Comparison of ENCODE assay signal across 8 cellular contexts in the genomic region with DNA sequence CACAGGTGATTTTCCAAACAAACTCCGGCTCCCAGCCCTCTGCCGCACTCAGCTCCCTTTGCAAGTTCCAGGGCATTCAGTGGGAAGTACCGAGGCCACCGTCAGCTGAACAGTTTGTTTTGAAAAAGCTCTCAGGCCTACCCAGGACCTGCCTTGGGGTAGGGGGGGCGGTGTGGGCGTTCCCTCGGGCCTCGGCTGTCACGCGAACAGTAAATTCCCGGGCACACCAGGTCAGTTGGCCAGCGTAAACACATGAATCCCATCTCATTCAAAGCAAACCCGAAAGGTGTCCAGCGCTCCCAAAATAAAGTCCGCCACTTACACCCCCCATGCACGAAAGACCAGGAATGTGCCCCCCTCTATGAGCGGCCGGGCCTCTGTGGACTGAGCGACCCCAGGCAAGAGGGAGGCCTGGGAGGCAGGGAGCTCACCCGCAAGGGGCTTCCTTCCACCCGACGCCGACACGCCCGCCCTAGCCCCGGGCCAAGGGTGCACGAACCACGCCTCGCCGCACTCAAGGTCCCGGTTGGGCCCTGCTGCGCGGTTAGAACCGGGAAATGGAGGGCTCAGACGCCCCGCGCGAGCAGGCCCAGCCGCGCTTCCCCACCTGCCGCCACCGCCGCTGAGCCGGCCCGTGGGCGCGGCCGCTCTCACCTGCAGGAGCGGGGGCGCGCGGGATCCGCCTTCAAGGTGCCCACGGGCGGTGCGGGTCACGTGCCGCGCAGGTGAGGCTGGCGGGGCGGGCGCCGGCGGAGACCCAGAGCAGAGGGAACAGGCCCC. TPM values are rescaled to one million over a fixed set of nuclear protein-coding genes. Genes with fewer than 3 reads are reported as not detected.
DNase-seq lines count a peak whose midpoint lies in the region; ATAC-seq and TF ChIP-seq lines count a peak whose summit lies in the region.

A gene with protein sequence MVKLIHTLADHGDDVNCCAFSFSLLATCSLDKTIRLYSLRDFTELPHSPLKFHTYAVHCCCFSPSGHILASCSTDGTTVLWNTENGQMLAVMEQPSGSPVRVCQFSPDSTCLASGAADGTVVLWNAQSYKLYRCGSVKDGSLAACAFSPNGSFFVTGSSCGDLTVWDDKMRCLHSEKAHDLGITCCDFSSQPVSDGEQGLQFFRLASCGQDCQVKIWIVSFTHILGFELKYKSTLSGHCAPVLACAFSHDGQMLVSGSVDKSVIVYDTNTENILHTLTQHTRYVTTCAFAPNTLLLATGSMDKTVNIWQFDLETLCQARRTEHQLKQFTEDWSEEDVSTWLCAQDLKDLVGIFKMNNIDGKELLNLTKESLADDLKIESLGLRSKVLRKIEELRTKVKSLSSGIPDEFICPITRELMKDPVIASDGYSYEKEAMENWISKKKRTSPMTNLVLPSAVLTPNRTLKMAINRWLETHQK (minus strand): TSS at position 775 of the 780 bp plus-strand sequence. CDS start 3,634 bp downstream, outside the sequence.

- TF ChIP-seq CTCF in BE2C (IDR thresholded peaks at IDR 0.05; ENCODE audit: low read depth, low read length) (no peak), cardiac muscle cell (IDR thresholded peaks at IDR 0.05; ENCODE audit: low read depth, low read length) (no peak), osteocyte (IDR thresholded peaks at IDR 0.05) (no peak)

- peak within 1 kb of the TSS; percentile 73 for H3K27ac Mint-ChIP-seq in activated naive CD8-positive, alpha-beta T cell treated with anti-CD3 and anti-CD28 coated beads, Interleukin-2, amount 50 U/mL, for 24 hours
- peak within 1 kb of the TSS; percentile 93 for H3K27ac Mint-ChIP-seq in osteocyte (ENCODE audit: unreplicated experiment)

- H3K9me3 Mint-ChIP-seq in activated naive CD8-positive, alpha-beta T cell treated with anti-CD3 and anti-CD28 coated beads, Interleukin-2, amount 50 U/mL, for 24 hours: no peaks in the 10 kb centered on the region
- no peaks in the 10 kb centered on the region for H3K9me3 Mint-ChIP-seq in osteocyte (ENCODE audit: unreplicated experiment)

- peak; percentile 24 for DNase-seq in BE2C
- peak; percentile 26 to 40 for DNase-seq in NOMO-1 (lab: John Stamatoyannopoulos, UW; ENCODE audit: unreplicated experiment in 2 of 2)
- peak; percentile 28 for DNase-seq in activated naive CD8-positive, alpha-beta T cell treated with anti-CD3 and anti-CD28 coated beads, Interleukin-2, amount 50 U/mL, for 24 hours
- DNase-seq in cardiac muscle cell (ENCODE audit: low read depth in 1 of 2, low spot score in 1 of 2): peak; percentile 59 to 79
- DNase-seq in osteocyte (ENCODE audit: extremely low spot score, unreplicated experiment): peak; percentile 90
- DNase-seq in NCI-H2029 treated with DMSO at 0.1 percent for 48 hours (lab: John Stamatoyannopoulos, UW): no peak

- ATAC-seq in GM18858 (IDR thresholded peaks at IDR 0.05; ENCODE audit: unreplicated experiment): peak; percentile 21
- ATAC-seq in HG03175 (IDR thresholded peaks at IDR 0.05; ENCODE audit: unreplicated experiment): peak; percentile 35
- peak; percentile 16 for ATAC-seq in activated naive CD8-positive, alpha-beta T cell treated with anti-CD3 and anti-CD28 coated beads, Interleukin-2, amount 50 U/mL, for 24 hours

- peak within 1 kb of the TSS; percentile 95 for H3K27ac ChIP-seq in cardiac muscle cell

- H3K4me3 Mint-ChIP-seq in activated naive CD8-positive, alpha-beta T cell treated with anti-CD3 and anti-CD28 coated beads, Interleukin-2, amount 50 U/mL, for 24 hours: peak within 1 kb of the TSS; percentile 88
- peak within 1 kb of the TSS; percentile 85 for H3K4me3 Mint-ChIP-seq in osteocyte (ENCODE audit: unreplicated experiment)

- H3K36me3 ChIP-seq in BE2C (no peaks in the 10 kb centered on the region), cardiac muscle cell (peaks cover 6% of the 10 kb centered on the region)

- peaks cover 34% of the 10 kb centered on the region for H3K4me1 Mint-ChIP-seq in activated naive CD8-positive, alpha-beta T cell treated with anti-CD3 and anti-CD28 coated beads, Interleukin-2, amount 50 U/mL, for 24 hours
- peaks cover 49% of the 10 kb centered on the region for H3K4me1 Mint-ChIP-seq in osteocyte (ENCODE audit: unreplicated experiment)

- peaks cover 5% of the 10 kb centered on the region for H3K36me3 Mint-ChIP-seq in activated naive CD8-positive, alpha-beta T cell treated with anti-CD3 and anti-CD28 coated beads, Interleukin-2, amount 50 U/mL, for 24 hours (ENCODE audit: low read depth)
- peaks cover 7% of the 10 kb centered on the region for H3K36me3 Mint-ChIP-seq in osteocyte (ENCODE audit: unreplicated experiment)

- no peaks in the 10 kb centered on the region for H3K27me3 Mint-ChIP-seq in activated naive CD8-positive, alpha-beta T cell treated with anti-CD3 and anti-CD28 coated beads, Interleukin-2, amount 50 U/mL, for 24 hours
- no peaks in the 10 kb centered on the region for H3K27me3 Mint-ChIP-seq in osteocyte (ENCODE audit: unreplicated experiment)

- H3K4me1 ChIP-seq in BE2C (no peaks in the 10 kb centered on the region), cardiac muscle cell (ENCODE audit: low read depth) (peaks cover 15% of the 10 kb centered on the region)

- H3K27me3 ChIP-seq in BE2C (no peaks in the 10 kb centered on the region), cardiac muscle cell (no peaks in the 10 kb centered on the region)

- H3K4me3 ChIP-seq in BE2C (ENCODE audit: low read depth, low read length) (peak within 1 kb of the TSS; percentile 69), cardiac muscle cell (peak within 1 kb of the TSS; percentile 59)

- H3K9me3 ChIP-seq in BE2C: no peaks in the 10 kb centered on the region
- H3K9me3 ChIP-seq in cardiac muscle cell (ENCODE audit: low read depth): no peaks in the 10 kb centered on the region

RNA-seq across cellular contexts. Expression of the gene that starts here (rescaled TPM):
- 3.8 TPM for polyA plus RNA-seq in BE2C (2012; ENCODE audit: insufficient read depth, insufficient read length, low read depth)
- total RNA-seq in cardiac muscle cell (10.3 and 13.4 TPM in 2 replicates), osteocyte (14.7 and 15.4 TPM in 2 replicates)
- 13.6 and 19.4 TPM in 2 replicates for polyA plus RNA-seq in cardiac muscle cell
